In genomic region chr17:42784361-42784760, GRCh38 we compare ENCODE assay signal across 1 cellular context.
TF ChIP-seq lines count a peak whose summit lies in the region.

No MANE protein-coding gene starts in this region.

TF ChIP-seq in HepG2, 621 proteins besides CTCF, POLR2A, EP300 and RAD21:
- TF ChIP-seq ZNF724P (CRISPR knock-in tag; IDR thresholded peaks at IDR 0.05; ENCODE audit: borderline replicate concordance) (no peak), GABPB1 (CRISPR knock-in tag; IDR thresholded peaks at IDR 0.05) (peak; percentile 6; the same call in 1 of the 2 replicates), FIP1L1 (IDR thresholded peaks at IDR 0.05; ENCODE audit: borderline replicate concordance, insufficient read depth, low read depth, low read length) (no peak)
